12 cellular contexts compared by ENCODE assay signal in the genomic region with DNA sequence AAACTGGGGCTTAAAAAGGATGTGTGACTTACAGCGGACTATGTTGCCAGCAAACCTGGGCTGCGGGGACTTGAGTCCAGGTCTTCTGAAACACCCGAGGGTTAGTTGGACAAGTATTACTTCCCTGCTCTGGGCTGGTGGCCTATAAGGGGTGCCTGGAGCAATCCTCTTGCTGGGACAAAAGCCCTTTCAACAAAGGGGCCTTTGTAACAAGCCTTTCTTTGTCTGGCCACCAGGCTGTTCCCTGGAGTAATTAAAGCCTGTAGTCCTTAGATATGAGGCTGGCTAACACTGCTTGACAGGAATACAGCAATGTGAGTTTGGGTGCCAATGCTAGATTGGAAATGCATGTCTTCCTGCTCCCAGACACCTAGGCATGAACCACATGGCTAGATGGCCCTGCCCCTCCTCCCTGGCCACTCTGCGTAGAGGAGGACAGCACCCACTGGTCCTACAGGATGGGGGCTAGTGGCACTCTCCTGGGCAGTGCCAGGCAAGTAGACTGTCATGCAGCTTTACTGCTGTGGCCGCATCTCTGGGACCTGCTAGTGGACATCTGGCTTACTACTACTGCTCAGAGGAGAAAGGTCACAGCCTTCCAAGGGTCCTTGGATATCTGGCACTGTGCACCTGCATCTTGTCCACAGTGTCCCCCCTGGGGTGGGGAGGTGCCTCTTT.
DNase-seq lines count a peak whose midpoint lies in the region; ATAC-seq, FAIRE-seq and TF ChIP-seq lines count a peak whose summit lies in the region.
"Had no signal": no experiment of that assay in that cellular context is flagged by ENCODE, and none has a peak within 500 bp of the region (broad histone marks: within the 10 kb centered on the region; RNA-seq: fewer than 3 reads in every experiment).

No MANE protein-coding gene starts in this region.

- CTCF ChIA-PET in H1 (lab: Charles Lee; ENCODE audit: partially characterized antibody) = interaction anchor here (0.8 to 7.3 kb wide), 5 partner anchors 9 to 259 kb away, joined by 3 to 51 read pairs (median 3); no protein-coding TSS in a partner anchor

- H3K27me3 ChIP-seq in BLaER1 (no peaks in the 10 kb centered on the region), H1 (replicated peaks in 1 of 4; ENCODE audit: control insufficient read depth in 3 of 4, extremely low read depth in 1 of 4, insufficient read depth in 3 of 4, low read length in 3 of 4) (no peaks in the 10 kb centered on the region)

- no peak overlapping the region for H2BK20ac ChIP-seq in H1 (ENCODE audit: low read length)

- no peak overlapping the region for H2AK5ac ChIP-seq in H1 (ENCODE audit: low read depth, low read length)

- peak overlapping the region; percentile 75 for H3K4me2 ChIP-seq in BLaER1
- no peak overlapping the region for H3K4me2 ChIP-seq in H1 (ENCODE audit: insufficient read depth in 1 of 2, low read depth in 2 of 2, low read length in 2 of 2)
- H3K4me2 ChIP-seq: KMS-11 had no signal

- 91% methylated on average over 5 of the region's 5 CpGs; no CpG with 5 or more reads in 1 of the 2 experiments for WGBS in H1 (ENCODE audit: extremely low coverage in 1 of 2, insufficient coverage in 1 of 2, insufficient read length in 1 of 2, insufficient replicate concordance in 2 of 2, low coverage in 1 of 2, low lambda C conversion rate in 2 of 2, missing lambda C conversion rate in 1 of 2), 2 experiments

- no peak overlapping the region for H4K5ac ChIP-seq in H1 (ENCODE audit: insufficient read length, low read depth, low read length)

- peak overlapping the region; percentile 75 for H4K91ac ChIP-seq in H1 (replicated peaks; ENCODE audit: insufficient read length, low read length)

- intact Hi-C loops in mucosa of descending colon (cut with DNase I, micrococcal nuclease) = no loop called here

- no peak overlapping the region for H3K18ac ChIP-seq in H1 (ENCODE audit: extremely low read depth, low read length)

- H3K79me2 ChIP-seq in H1 (ENCODE audit: control insufficient read depth in 1 of 2, insufficient read depth in 2 of 2, low read length in 2 of 2) = no peaks in the 10 kb centered on the region

- no peak overlapping the region for H3K56ac ChIP-seq in H1 (replicated peaks; ENCODE audit: insufficient read length, low read depth, low read length)

- POLR2A ChIA-PET in H1 (lab: Charles Lee; ENCODE audit: partially characterized antibody) = no interaction called here

- no peak overlapping the region for H3K4ac ChIP-seq in H1 (replicated peaks; ENCODE audit: insufficient read length, low read depth, low read length)

- TF ChIP-seq CTCF in H1 (IDR thresholded peaks at IDR 0.05; ENCODE audit: control extremely low read depth in 1 of 3, insufficient read depth in 1 of 3, low read depth in 1 of 3, low read length in 3 of 3) (peak in 2 of 3 experiments; percentile 25 to 41; a peak in 2 of 4 replicates), mucosa of descending colon (IDR thresholded peaks at IDR 0.05) (no peak)

- H2BK5ac ChIP-seq in H1 (ENCODE audit: low read depth, low read length) = no peak overlapping the region

- H3K27ac ChIP-seq in BLaER1 = peak overlapping the region; percentile 28; the same call in 1 of the 2 replicates
- no peak overlapping the region for H3K27ac ChIP-seq in H1 (ENCODE audit: low read depth, low read length)
- H3K27ac ChIP-seq: KMS-11 had no signal

- DNase-seq in NCI-H146 (lab: John Stamatoyannopoulos, UW) (peak; percentile 44), H1 (ENCODE audit: low read depth in 1 of 2, low spot score in 2 of 2) (no peak), mucosa of descending colon (peak in 2 of 3 donors; percentile 33 to 56), SK-N-DZ (ENCODE audit: low spot score) (no peak), EL (no peak)
- no peak for DNase-seq in stimulated activated CD4-positive, alpha-beta T cell treated with anti-CD3 and anti-CD28 coated beads, Interleukin-4, amount 100 ng/mL, for 24 hours
- DNase-seq: CD4-positive, alpha-beta T cell; NCI-H510A had no signal

- H3K23ac ChIP-seq in H1 (ENCODE audit: insufficient read length) = no peak overlapping the region

- H3K36me3 ChIP-seq in BLaER1 (no peaks in the 10 kb centered on the region), H1 (ENCODE audit: control insufficient read depth in 2 of 4, insufficient read depth in 4 of 4, low read length in 3 of 4) (no peaks in the 10 kb centered on the region), mucosa of descending colon (ENCODE audit: low read depth) (no peaks in the 10 kb centered on the region)

- H4K20me1 ChIP-seq in BLaER1 (no peaks in the 10 kb centered on the region), H1 (replicated peaks in 1 of 2; ENCODE audit: control insufficient read depth in 1 of 2, insufficient read depth in 2 of 2, low read length in 2 of 2) (no peaks in the 10 kb centered on the region)

- H3K14ac ChIP-seq in H1 (ENCODE audit: insufficient read length) = no peak overlapping the region

- peak overlapping the region; percentile 40; the same call in 1 of the 2 replicates for H2BK15ac ChIP-seq in H1 (ENCODE audit: low read length)

- TF ChIP-seq EP300 in H1 (IDR thresholded peaks at IDR 0.05; ENCODE audit: borderline replicate concordance in 1 of 2, low read depth in 2 of 2, low read length in 2 of 2) = no peak

- TF ChIP-seq RAD21 in H1 (IDR thresholded peaks at IDR 0.05 in 1 of 2, conservative IDR thresholded peaks at IDR 0.05 in 1 of 2; ENCODE audit: low read depth in 2 of 2, low read length in 2 of 2) = peak; percentile 37 to 42

- peak overlapping the region; percentile 71; the same call in 1 of the 2 replicates for H2BK12ac ChIP-seq in H1 (ENCODE audit: low read depth, low read length)

- H3K23me2 ChIP-seq in H1 (ENCODE audit: low read depth, low read length) = 0 out of 2 replicates have a peak, but pooled peaks cover 1% of the 10 kb centered on the region

- no peak overlapping the region for H3K9ac ChIP-seq in BLaER1
- no peak overlapping the region for H3K9ac ChIP-seq in H1 (replicated peaks in 1 of 4; ENCODE audit: extremely low read depth in 1 of 4, low read depth in 3 of 4, low read length in 3 of 4)
- H3K9ac ChIP-seq: KMS-11 had no signal

- H2BK120ac ChIP-seq in H1 (replicated peaks; ENCODE audit: low read depth, low read length) = no peak overlapping the region

- ATAC-seq in mucosa of descending colon = peak; percentile 45
- ATAC-seq in HG03159 (IDR thresholded peaks at IDR 0.05; ENCODE audit: unreplicated experiment) = no peak

- H3K4me3 ChIP-seq in BLaER1 (no peak overlapping the region), H1 (ENCODE audit: extremely low read depth in 1 of 4, insufficient read depth in 2 of 4, low read depth in 3 of 4, low read length in 4 of 4) (no peak overlapping the region), mucosa of descending colon (no peak overlapping the region)

- no peak overlapping the region for H4K8ac ChIP-seq in H1 (ENCODE audit: extremely low read depth, insufficient read depth, low read length)

- no peak for FAIRE-seq in H1 (lab: Jason Lieb, UNC)
- FAIRE-seq: GM12892 had no signal

- H3K79me1 ChIP-seq in H1 (ENCODE audit: low read depth, low read length) = no peaks in the 10 kb centered on the region

- H3K4me1 ChIP-seq in BLaER1 (peaks cover 59% of the 10 kb centered on the region), H1 (replicated peaks in 1 of 4; ENCODE audit: control insufficient read depth in 3 of 4, insufficient read depth in 4 of 4, low read length in 3 of 4) (peaks cover 0 to 2% (median 0%) of the 10 kb centered on the region in 4 experiments; a peak in 4 of 7 replicates), mucosa of descending colon (ENCODE audit: low read depth) (peaks cover 26% of the 10 kb centered on the region)

- no peaks in the 10 kb centered on the region; the same call in 1 of the 2 replicates for H3K9me3 ChIP-seq in BLaER1
- H3K9me3 ChIP-seq in H1 (ENCODE audit: insufficient read depth in 2 of 2, low read depth in 1 of 2, low read length in 1 of 2) = no peaks in the 10 kb centered on the region
- H3K9me3 ChIP-seq in mucosa of descending colon = no peaks in the 10 kb centered on the region

- TF ChIP-seq POLR2A in H1 (IDR thresholded peaks at IDR 0.05; ENCODE audit: control extremely low read depth in 1 of 2, low read depth in 2 of 2, low read length in 2 of 2) = no peak

- H2AFZ ChIP-seq in H1 (ENCODE audit: low read length) = peak overlapping the region; percentile 0; the same call in 1 of the 2 replicates

TF ChIP-seq in H1, 55 proteins besides CTCF, POLR2A, EP300 and RAD21 (continues in another document):
- TF ChIP-seq BRCA1 (IDR thresholded peaks at IDR 0.05; ENCODE audit: low read depth, low read length) (no peak), CHD1 (IDR thresholded peaks at IDR 0.05; ENCODE audit: low read depth, low read length) (no peak), RBBP5 (IDR thresholded peaks at IDR 0.05; ENCODE audit: borderline replicate concordance, low read depth, low read length) (no peak), SP4 (IDR thresholded peaks at IDR 0.05; ENCODE audit: low read length) (no peak), CBX5 (IDR thresholded peaks at IDR 0.05; ENCODE audit: low read depth, low read length) (no peak), ATF3 (IDR thresholded peaks at IDR 0.05; ENCODE audit: insufficient read depth, low read depth, low read length) (no peak), CTBP2 (IDR thresholded peaks at IDR 0.05; ENCODE audit: borderline replicate concordance, insufficient read depth, insufficient read length, low read length) (no peak), TEAD4 (IDR thresholded peaks at IDR 0.05; ENCODE audit: low read depth, low read length) (no peak), CREB1 (IDR thresholded peaks at IDR 0.05) (no peak), ATF2 (IDR thresholded peaks at IDR 0.05; ENCODE audit: low read length) (no peak)
- TF ChIP-seq, protein P1, sequence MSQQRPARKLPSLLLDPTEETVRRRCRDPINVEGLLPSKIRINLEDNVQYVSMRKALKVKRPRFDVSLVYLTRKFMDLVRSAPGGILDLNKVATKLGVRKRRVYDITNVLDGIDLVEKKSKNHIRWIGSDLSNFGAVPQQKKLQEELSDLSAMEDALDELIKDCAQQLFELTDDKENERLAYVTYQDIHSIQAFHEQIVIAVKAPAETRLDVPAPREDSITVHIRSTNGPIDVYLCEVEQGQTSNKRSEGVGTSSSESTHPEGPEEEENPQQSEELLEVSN (IDR thresholded peaks at IDR 0.05) = no peak

Comparison
In these comparisons a context has a peak if more than half of its experiments do, and no peak if none do; other contexts are left out.
1. DNase-seq: peak in NCI-H146 (single experiment) and mucosa of descending colon (2 of 3); none in H1 (0 of 2), SK-N-DZ (single experiment), EL (single experiment) and stimulated activated CD4-positive, alpha-beta T cell treated with anti-CD3 and anti-CD28 coated beads, Interleukin-4, amount 100 ng/mL, for 24 hours (single experiment).